Comparison of ENCODE assay signal across 15 cellular contexts in genomic region chr9:4980046-4980727, GRCh38. TPM values are rescaled to one million over a fixed set of nuclear protein-coding genes. Genes with fewer than 3 reads are reported as not detected.
DNase-seq lines count a peak whose midpoint lies in the region; ATAC-seq and TF ChIP-seq lines count a peak whose summit lies in the region.
"Had no signal": no experiment of that assay in that cellular context is flagged by ENCODE, and none has a peak within 500 bp of the region (broad histone marks: within the 10 kb centered on the region; RNA-seq: fewer than 3 reads in every experiment).

No MANE protein-coding gene starts in this region.

- H3K4me1 ChIP-seq in PC-9 (replicated peaks; ENCODE audit: insufficient read depth) (peaks cover 31% of the 10 kb centered on the region), uterus (peaks cover 0 to 3% of the 10 kb centered on the region in 2 donors)

- no peaks in the 10 kb centered on the region for H3K9me3 Mint-ChIP-seq in activated naive CD4-positive, alpha-beta T cell treated with anti-CD3 and anti-CD28 coated beads, Interleukin-2, amount 50 U/mL, for 72 hours
- H3K9me3 Mint-ChIP-seq: activated naive CD8-positive, alpha-beta T cell treated with anti-CD3 and anti-CD28 coated beads, Interleukin-2, amount 10 ng/mL, durations not matched to agents 7 days and 5 days had no signal

- TF ChIP-seq CTCF in PC-9 (conservative IDR thresholded peaks at IDR 0.05) (no peak), epithelial cell of esophagus (IDR thresholded peaks at IDR 0.05; ENCODE audit: insufficient read depth, low read depth, low read length, missing control alignments) (no peak), uterus (IDR thresholded peaks at IDR 0.05) (no peak)

- POLR2A ChIA-PET in PC-9 (lab: Charles Lee; ENCODE audit: unreplicated experiment): no interaction called here

- no peak for DNase-seq in activated naive CD4-positive, alpha-beta T cell treated with anti-CD3 and anti-CD28 coated beads, Interleukin-2, amount 50 U/mL, for 72 hours (ENCODE audit: low spot score in 2 of 2)
- no peak for DNase-seq in activated naive CD4-positive, alpha-beta T cell (lab: John Stamatoyannopoulos, UW)
- DNase-seq in PC-9 (peak in 1 of 2 experiments; percentile 72), epithelial cell of esophagus (ENCODE audit: low read depth) (peak; percentile 55), uterus (no peak), NAMALWA (ENCODE audit: low spot score) (no peak)
- DNase-seq in NK-92 treated with Interleukin-12 subunit alpha and Interleukin-12 subunit beta, amount 100 ng/mL, for 24 hours (lab: John Stamatoyannopoulos, UW): no peak
- DNase-seq: activated CD4-positive, alpha-beta T cell treated with anti-CD3 and anti-CD28 coated beads, Interleukin-2, amount 50 U/mL, for 48 hours; activated naive CD8-positive, alpha-beta T cell treated with anti-CD3 and anti-CD28 coated beads, Interleukin-2, amount 10 ng/mL, durations not matched to agents 7 days and 5 days; heart left ventricle; kidney glomerular epithelial cell; mucosa of descending colon; transverse colon had no signal

- H3K9me3 ChIP-seq in PC-9 (ENCODE audit: insufficient read depth, low read depth): no peaks in the 10 kb centered on the region
- H3K9me3 ChIP-seq in uterus: no peaks in the 10 kb centered on the region
- H3K9me3 ChIP-seq: heart left ventricle, mucosa of descending colon, transverse colon had no signal

- H3K4me3 ChIP-seq in PC-9 (no peak overlapping the region), epithelial cell of esophagus (ENCODE audit: low read length) (no peak overlapping the region), uterus (no peak overlapping the region)
- H3K4me3 ChIP-seq: heart left ventricle, mucosa of descending colon, transverse colon had no signal

- H3K36me3 Mint-ChIP-seq in activated naive CD4-positive, alpha-beta T cell treated with anti-CD3 and anti-CD28 coated beads, Interleukin-2, amount 50 U/mL, for 72 hours: peaks cover 0 to 7% of the 10 kb centered on the region in 2 donors

- H3K27ac Mint-ChIP-seq in activated naive CD4-positive, alpha-beta T cell treated with anti-CD3 and anti-CD28 coated beads, Interleukin-2, amount 50 U/mL, for 72 hours: peak overlapping the region; percentile 24 to 31
- H3K27ac Mint-ChIP-seq: activated naive CD8-positive, alpha-beta T cell treated with anti-CD3 and anti-CD28 coated beads, Interleukin-2, amount 10 ng/mL, durations not matched to agents 7 days and 5 days; progenitor cell of endocrine pancreas had no signal

- H3K36me3 ChIP-seq in PC-9 (ENCODE audit: low read depth) (no peaks in the 10 kb centered on the region), uterus (no peaks in the 10 kb centered on the region)
- H3K36me3 ChIP-seq: heart left ventricle, transverse colon had no signal

- BruUV-seq in PC-9 (replicated peaks; lab: Mats Ljungman, UMichigan): no TSS peak

- H2AFZ ChIP-seq in PC-9: no peak overlapping the region

- no peak for TF ChIP-seq POLR2A in uterus (IDR thresholded peaks at IDR 0.05)

- no peaks in the 10 kb centered on the region for H3K79me2 ChIP-seq in PC-9 (ENCODE audit: low read depth)

- H3F3A ChIP-seq in PC-9 (ENCODE audit: insufficient read depth, low read depth): peaks cover 11% of the 10 kb centered on the region; the same call in 1 of the 2 replicates

- intact Hi-C loops in PC-9 (cut with micrococcal nuclease; ENCODE audit: unreplicated experiment) (loop anchor here (10.0 kb wide), 3 partner anchors 115 to 615 kb away; partner anchors contain the start of gene PLGRKT), uterus (cut with DNase I; ENCODE audit: low total_unique reads) (no loop called here)

- no peaks in the 10 kb centered on the region for H4K20me1 ChIP-seq in PC-9 (ENCODE audit: insufficient read depth)

- H3K4me2 ChIP-seq in PC-9: peak overlapping the region; percentile 42

- H3K27ac ChIP-seq in PC-9: peak overlapping the region; percentile 59
- peak overlapping the region; percentile 72 to 99 for H3K27ac ChIP-seq in uterus

- H3K9me2 ChIP-seq in PC-9 (ENCODE audit: insufficient read depth): no peaks in the 10 kb centered on the region

- CTCF ChIA-PET in PC-9 (lab: Charles Lee): interaction anchor here (0.7 kb wide), 1 partner anchor 170 kb away, joined by 3 read pairs; no protein-coding TSS in a partner anchor

- ATAC-seq in activated naive CD4-positive, alpha-beta T cell treated with anti-CD3 and anti-CD28 coated beads, Interleukin-2, amount 50 U/mL, for 72 hours: peak; percentile 21 to 46
- ATAC-seq in HG03135 (IDR thresholded peaks at IDR 0.05; ENCODE audit: unreplicated experiment): no peak
- ATAC-seq: heart left ventricle, mucosa of descending colon had no signal

- no peaks in the 10 kb centered on the region for H3K27me3 ChIP-seq in PC-9 (ENCODE audit: insufficient read depth, low read depth)
- H3K27me3 ChIP-seq in uterus: no peaks in the 10 kb centered on the region
- H3K27me3 ChIP-seq: heart left ventricle, transverse colon had no signal

RNA-seq across cellular contexts. Expression of gene JAK2, which starts 4.9 kb away (rescaled TPM):
- total RNA-seq in activated naive CD4-positive, alpha-beta T cell treated with anti-CD3 and anti-CD28 coated beads, Interleukin-2, amount 50 U/mL, for 72 hours: 10 to 100 TPM; 16.4 to 30.4 TPM
- total RNA-seq in PC-9 (2021) (2.7 and 4.9 TPM in 2 replicates), uterus (10 to 100 TPM; 12.8 to 47.1 (median 26.5) TPM)
